8 cellular contexts compared by ENCODE assay signal in the genomic region with DNA sequence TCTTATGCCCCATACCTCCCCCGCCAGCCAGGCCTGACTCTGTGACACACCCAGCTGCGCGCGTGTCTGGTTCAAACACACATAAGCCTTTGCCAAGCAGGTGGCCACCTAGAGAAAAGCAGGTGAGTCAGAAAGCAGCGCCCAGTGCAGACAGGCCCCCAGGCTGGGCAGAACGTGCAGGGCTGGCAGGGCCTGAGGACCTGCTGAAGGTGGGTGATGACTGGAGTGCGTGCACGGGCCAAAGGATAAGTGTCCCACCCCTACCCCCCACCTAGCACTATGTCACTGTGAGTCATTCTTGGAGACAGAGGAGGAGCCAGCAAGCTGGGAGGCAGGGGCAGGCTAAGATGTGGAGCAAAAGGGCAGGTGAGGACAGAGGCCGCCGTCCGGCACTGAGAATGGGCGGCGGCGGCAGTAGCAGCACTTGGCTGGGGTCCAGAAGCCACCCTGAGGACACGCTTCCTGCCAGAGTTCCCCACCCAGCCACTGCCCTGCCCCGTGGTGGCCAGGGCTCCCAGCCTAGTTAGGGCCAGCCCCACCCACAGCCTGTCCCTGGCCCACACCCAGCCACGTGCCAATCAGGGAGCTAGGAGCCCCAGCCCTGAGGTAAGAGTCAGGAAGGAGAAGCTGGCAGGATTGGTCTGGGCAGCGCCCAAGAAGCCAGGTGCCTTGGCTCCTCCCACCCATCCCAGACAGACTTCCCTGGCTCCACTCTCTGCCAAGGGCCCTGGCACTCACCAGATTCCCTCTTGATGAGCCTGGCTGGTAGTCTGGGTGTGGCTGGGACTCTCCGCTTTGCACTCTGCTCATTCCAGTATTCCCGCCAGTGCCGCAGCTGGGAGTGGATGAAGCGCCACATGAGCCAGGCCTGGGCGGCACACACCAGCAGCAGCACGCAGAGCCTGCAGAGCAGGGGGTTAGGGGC.
DNase-seq lines count a peak whose midpoint lies in the region; ATAC-seq, FAIRE-seq and TF ChIP-seq lines count a peak whose summit lies in the region.

No MANE protein-coding gene starts in this region.

- intact Hi-C loops in ascending aorta (cut with DNase I): loop anchor here (1.0 to 10.0 kb wide), 9 partner anchors 8 to 841 kb away; a partner anchor contains a TSS
- intact Hi-C loops in kidney (cut with DNase I): no loop called here

- H3K27ac ChIP-seq in ascending aorta (peak overlapping the region; percentile 72 to 82), kidney (ENCODE audit: low read depth in 2 of 2, low read length in 2 of 2) (peak overlapping the region; percentile 74 to 84), thymus (ENCODE audit: low read depth) (peak overlapping the region; percentile 11)

- H3K4me1 ChIP-seq in ascending aorta: peaks cover 24 to 35% of the 10 kb centered on the region in 2 donors
- H3K4me1 ChIP-seq in kidney (ENCODE audit: control insufficient read depth in 1 of 2, insufficient read depth in 1 of 2, low read depth in 1 of 2, low read length in 2 of 2): peaks cover 8 to 14% of the 10 kb centered on the region in 2 donors
- H3K4me1 ChIP-seq in thymus (ENCODE audit: control insufficient read depth, insufficient read depth, low read length): no peaks in the 10 kb centered on the region

- peak overlapping the region in 1 of 2 donors; percentile 4 for H3K9ac ChIP-seq in kidney (ENCODE audit: low read length in 2 of 2)

- H3K4me3 ChIP-seq in ascending aorta: no peak overlapping the region
- H3K4me3 ChIP-seq in kidney (ENCODE audit: low read length in 2 of 2): peak overlapping the region in 1 of 2 donors; percentile 12
- no peak overlapping the region for H3K4me3 ChIP-seq in thymus (ENCODE audit: low read length)

- no peaks in the 10 kb centered on the region for H3K9me3 ChIP-seq in ascending aorta
- no peaks in the 10 kb centered on the region for H3K9me3 ChIP-seq in kidney (ENCODE audit: control insufficient read depth in 1 of 2, low read length in 2 of 2)
- no peaks in the 10 kb centered on the region for H3K9me3 ChIP-seq in thymus (ENCODE audit: control insufficient read depth)

- H3K27me3 ChIP-seq in ascending aorta: no peaks in the 10 kb centered on the region
- no peaks in the 10 kb centered on the region for H3K27me3 ChIP-seq in thymus (ENCODE audit: control insufficient read depth, insufficient read depth)

- no peak for ATAC-seq in HG02588 (IDR thresholded peaks at IDR 0.05; ENCODE audit: unreplicated experiment)

- no peak for FAIRE-seq in kidney (lab: Jason Lieb, UNC)

- H3K36me3 ChIP-seq in ascending aorta (peaks cover 8 to 31% of the 10 kb centered on the region in 2 donors), kidney (ENCODE audit: control insufficient read depth in 1 of 2, insufficient read depth in 2 of 2, low read length in 2 of 2) (peaks cover 2 to 10% of the 10 kb centered on the region in 2 donors), thymus (ENCODE audit: control insufficient read depth, insufficient read depth) (peaks cover 11% of the 10 kb centered on the region)

- 89% methylated on average over 24 of the region's 24 CpGs for WGBS in thymus

- in situ Hi-C loops in Caki2 (cut with HindIII; ENCODE audit: low pct_unique_long_range_greater_than_20kb, low sequenced_read_pairs): no loop called here

- no peak for TF ChIP-seq CTCF in ascending aorta (IDR thresholded peaks at IDR 0.05)
- no peak for TF ChIP-seq CTCF in kidney (IDR thresholded peaks at IDR 0.05; ENCODE audit: borderline replicate concordance, extremely low read depth, insufficient read depth)

- DNase-seq in Caki2 (ENCODE audit: low read depth) (peak; percentile 100), NCI-H2029 treated with DMSO at 0.1 percent for 48 hours (lab: John Stamatoyannopoulos, UW) (peak; percentile 98), ascending aorta (ENCODE audit: low spot score in 2 of 2) (peak; percentile 87 to 93), kidney (peak; percentile 98)
- no peak for DNase-seq in activated T-cell treated with anti-CD3 and anti-CD28 coated beads, Interleukin-2, amount 50 U/mL, for 1 hour
- DNase-seq in activated effector memory CD4-positive, alpha-beta T cell treated with Interleukin-2 at 50 U/mL for 16 hours: no peak

Comparison
In these comparisons a context has a peak if more than half of its experiments do, and no peak if none do; other contexts are left out.
1. DNase-seq: peak in Caki2 (single experiment), NCI-H2029 treated with DMSO at 0.1 percent for 48 hours (single experiment), ascending aorta (2 of 2) and kidney (single experiment); none in activated T-cell treated with anti-CD3 and anti-CD28 coated beads, Interleukin-2, amount 50 U/mL, for 1 hour (single experiment) and activated effector memory CD4-positive, alpha-beta T cell treated with Interleukin-2 at 50 U/mL for 16 hours (single experiment).
2. H3K27ac ChIP-seq: peak in every context shown above with its lines; median percentile 79 in kidney; 77 in ascending aorta; 11 in thymus.